ENCODE assay signal across 9 cellular contexts in genomic region chr3:38242812-38243211, GRCh38. TPM values are rescaled to one million over a fixed set of nuclear protein-coding genes. Genes with fewer than 3 reads are reported as not detected.
"Had no signal": no experiment of that assay in that cellular context is flagged by ENCODE, and none has a peak within 500 bp of the region (broad histone marks: within the 10 kb centered on the region; RNA-seq: fewer than 3 reads in every experiment).

No MANE protein-coding gene starts in this region.

RNA-seq across cellular contexts. Expression of gene SLC22A13, which starts 22.8 kb away (rescaled TPM):
- total RNA-seq: activated naive CD4-positive, alpha-beta T cell treated with anti-CD3 and anti-CD28 coated beads for 36 hours; ascending aorta had no signal
- polyA plus RNA-seq: aorta had no signal

RNA-seq across cellular contexts. Expression of gene SLC22A14, which starts 39.3 kb away (rescaled TPM):
- total RNA-seq: activated naive CD4-positive, alpha-beta T cell treated with anti-CD3 and anti-CD28 coated beads for 36 hours; activated naive CD4-positive, alpha-beta T cell treated with anti-CD3 and anti-CD28 coated beads, Interleukin-2, amount 50 U/mL, for 72 hours; activated naive CD8-positive, alpha-beta T cell treated with anti-CD3 and anti-CD28 coated beads for 36 hours; activated T-cell treated with anti-CD3 and anti-CD28 coated beads, Interleukin-2, amount 50 U/mL, for 4 hours; activated T-helper 1 cell treated with anti-CD3 and anti-CD28 coated beads, Interleukin-12 subunit alpha, Interleukin-12 subunit beta, Interleukin-2, Interleukin-4 antibody, amounts not matched to agents 30 ng/mL and 10 ng/mL and 1 ng/mL, durations not matched to agents 14 hours and 24 hours and 36 hours; activated T-helper 2 cell treated with anti-CD3 and anti-CD28 coated beads, Interferon-gamma antibody, Interleukin-2, Interleukin-4, amounts not matched to agents 10 μg/mL and 5 μg/mL and 100 μg/mL, durations not matched to agents 14 hours and 24 hours and 36 hours; ascending aorta; body of pancreas had no signal
